In the genomic region with DNA sequence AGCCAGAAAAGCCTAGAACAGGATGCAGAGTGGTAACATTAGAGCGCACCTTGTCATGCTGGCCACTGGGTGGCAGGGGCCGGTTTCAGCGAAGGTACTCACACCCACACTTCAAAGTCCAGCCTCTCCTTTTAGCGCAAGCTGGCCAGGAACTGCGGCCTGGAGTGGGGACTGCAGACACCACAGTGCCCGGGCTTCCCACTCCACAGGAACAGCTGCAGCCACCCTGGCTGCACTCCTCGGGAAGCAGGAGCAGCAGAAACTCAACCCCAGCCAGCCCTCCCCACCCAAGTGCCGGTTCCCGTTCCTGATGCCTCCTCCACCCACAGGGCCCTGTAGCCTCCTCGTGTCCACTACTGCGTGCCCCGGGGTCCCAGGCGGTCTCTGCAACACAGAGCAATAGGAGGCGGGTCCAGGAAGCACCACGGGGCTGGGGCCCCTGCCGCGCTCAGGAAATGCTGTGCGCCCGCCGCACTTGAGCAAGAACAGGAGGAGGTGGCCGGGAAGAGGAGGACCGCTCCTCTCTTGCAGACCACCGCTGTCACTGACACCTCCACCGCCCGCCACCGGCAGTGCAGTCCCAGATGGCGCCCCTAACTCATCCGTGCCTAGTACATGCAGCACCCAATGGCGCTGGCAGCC, we compare ENCODE assay signal across 8 cellular contexts. TPM values are rescaled to one million over a fixed set of nuclear protein-coding genes. Genes with fewer than 3 reads are reported as not detected.
DNase-seq lines count a peak whose midpoint lies in the region; ATAC-seq and TF ChIP-seq lines count a peak whose summit lies in the region.

No MANE protein-coding gene starts in this region.

- H3K27ac ChIP-seq in lung (ENCODE audit: low read depth in 1 of 2, low read length in 1 of 2): no peak overlapping the region
- no peak overlapping the region for H3K27ac ChIP-seq in aorta (ENCODE audit: low read depth in 1 of 2, low read length in 2 of 2)

- H3K4me1 ChIP-seq in lung (ENCODE audit: control insufficient read depth in 2 of 2, insufficient read depth in 2 of 2, low read length in 2 of 2) (peaks cover 0 to 12% of the 10 kb centered on the region in 2 donors), aorta (ENCODE audit: control insufficient read depth in 1 of 2, insufficient read depth in 2 of 2, low read length in 2 of 2) (no peaks in the 10 kb centered on the region)

- WGBS in lung, 2 donors: 2 to 3% methylated on average over 27 to 29 of the region's 29 CpGs
- 2 to 21% methylated on average over 28 to 29 of the region's 29 CpGs for whole genome bisulfite sequencing in aorta, 2 donors

- ATAC-seq in lung (ENCODE audit: insufficient read depth, low FRiP score): peak; percentile 22
- no peak for ATAC-seq in HG02610 (IDR thresholded peaks at IDR 0.05; ENCODE audit: unreplicated experiment)
- no peak for ATAC-seq in aorta (ENCODE audit: low FRiP score)

- no peaks in the 10 kb centered on the region for H3K36me3 ChIP-seq in lung (ENCODE audit: control insufficient read depth in 2 of 2, insufficient read depth in 2 of 2, low read length in 2 of 2)
- no peaks in the 10 kb centered on the region for H3K36me3 ChIP-seq in aorta (ENCODE audit: control insufficient read depth in 1 of 2, insufficient read depth in 2 of 2, low read length in 1 of 2)

- H3K27me3 ChIP-seq in lung (ENCODE audit: control insufficient read depth, insufficient read depth): no peaks in the 10 kb centered on the region
- H3K27me3 ChIP-seq in aorta (ENCODE audit: control insufficient read depth in 1 of 2, insufficient read depth in 2 of 2, low read length in 1 of 2): no peaks in the 10 kb centered on the region

- DNase-seq in SIG-M5 treated with dmso at 0.1 percent for 504 hours (lab: John Stamatoyannopoulos, UW; ENCODE audit: unreplicated experiment): peak; percentile 68
- DNase-seq in SIG-M5 (lab: John Stamatoyannopoulos, UW): no peak
- DNase-seq in M059J (ENCODE audit: low read depth): peak; percentile 44
- peak; percentile 42 for DNase-seq in SKM-1 (lab: John Stamatoyannopoulos, UW; ENCODE audit: unreplicated experiment)
- DNase-seq in dermis microvascular lymphatic vessel endothelial cell (ENCODE audit: low read depth in 2 of 2): peak; percentile 51 to 67
- DNase-seq in lung (ENCODE audit: low spot score): peak; percentile 67
- no peak for DNase-seq in aorta

- H3K4me3 ChIP-seq in lung: no peak overlapping the region
- no peak overlapping the region for H3K4me3 ChIP-seq in aorta (ENCODE audit: low read length in 2 of 2)

- H3K9me3 ChIP-seq in lung (ENCODE audit: control insufficient read depth in 2 of 2, insufficient read depth in 1 of 2, low read length in 1 of 2) (peaks cover 0 to 3% of the 10 kb centered on the region in 2 donors), aorta (ENCODE audit: control insufficient read depth, low read length) (no peaks in the 10 kb centered on the region)

- peak; percentile 8 for TF ChIP-seq CTCF in lung (IDR thresholded peaks at IDR 0.05; ENCODE audit: control extremely low read depth, extremely low read depth)

- intact Hi-C loops in aorta (cut with DNase I): no loop called here

RNA-seq across cellular contexts. Expression of a gene that starts 2.2 kb away (rescaled TPM):
- total RNA-seq in M059J (2014; rRNA removed; shearing (Covaris generic)): not detected in 2 replicates
- total RNA-seq in dermis microvascular lymphatic vessel endothelial cell: 0.13 TPM in 1 of 2 replicates, not detected in the other
- not detected for total RNA-seq in lung
- under 1 TPM in 1 of 2 donors, not detected in 1; 0.10 TPM for polyA plus RNA-seq in lung
- total RNA-seq in aorta: not detected
- polyA plus RNA-seq in aorta: not detected

RNA-seq across cellular contexts. Expression of a gene that starts 43.6 kb away (rescaled TPM):
- total RNA-seq in M059J (2014; rRNA removed; shearing (Covaris generic)): not detected in 2 replicates
- total RNA-seq in dermis microvascular lymphatic vessel endothelial cell: not detected in 2 replicates
- total RNA-seq in lung: not detected
- polyA plus RNA-seq in lung: under 1 TPM in 1 of 2 donors, not detected in 1; 0.05 TPM
- not detected for total RNA-seq in aorta
- polyA plus RNA-seq in aorta: not detected

RNA-seq across cellular contexts. Expression of a gene that starts 52.5 kb away (rescaled TPM):
- total RNA-seq in M059J (2014; rRNA removed; shearing (Covaris generic)): not detected in 2 replicates
- total RNA-seq in dermis microvascular lymphatic vessel endothelial cell: 3.0 and 4.6 TPM in 2 replicates
- total RNA-seq in lung: 1 to 10 TPM; 1.5 to 1.9 TPM
- under 1 TPM; 0.30 to 0.39 TPM for polyA plus RNA-seq in lung
- total RNA-seq in aorta: 1 to 10 TPM; 2.2 to 2.9 TPM
- polyA plus RNA-seq in aorta: under 1 TPM; 0.10 to 0.88 TPM

Comparison
In these comparisons a context has a peak if more than half of its experiments do, and no peak if none do; other contexts are left out.
1. DNase-seq: peak in SIG-M5 treated with dmso at 0.1 percent for 504 hours (single experiment), M059J (single experiment), SKM-1 (single experiment), dermis microvascular lymphatic vessel endothelial cell (2 of 2) and lung (single experiment); none in SIG-M5 (single experiment) and aorta (0 of 2).